Comparison of ENCODE assay signal across 1 cellular context in genomic region chr13:44397766-44398223, GRCh38.
TF ChIP-seq lines count a peak whose summit lies in the region.

No MANE protein-coding gene starts in this region.

TF ChIP-seq in K562, 482 proteins besides CTCF, POLR2A, EP300 and RAD21 (continued from another document and continues in another):
- TF ChIP-seq PRDM10 (IDR thresholded peaks at IDR 0.05; ENCODE audit: partially characterized antibody) (peak; percentile 31), ZBTB7A (IDR thresholded peaks at IDR 0.05; ENCODE audit: borderline replicate concordance, control insufficient read depth, low read depth, low read length) (0 out of 2 replicates have a peak, but pooled peaks have one; percentile 9), CHD1 (IDR thresholded peaks at IDR 0.05; ENCODE audit: low read length) (no peak), ZNF239 (CRISPR knock-in tag; IDR thresholded peaks at IDR 0.05) (no peak), POLR2AphosphoS2 (IDR thresholded peaks at IDR 0.05; ENCODE audit: low read length) (no peak), RBM34 (IDR thresholded peaks at IDR 0.05; ENCODE audit: borderline replicate concordance, insufficient read depth, low read length) (no peak), TEAD2 (tag; IDR thresholded peaks at IDR 0.05) (no peak), IFI16 (CRISPR knock-in tag; IDR thresholded peaks at IDR 0.05) (no peak), CEBPZ (IDR thresholded peaks at IDR 0.05; ENCODE audit: borderline replicate concordance, low read depth, low read length) (no peak), SUPT5H (IDR thresholded peaks at IDR 0.05) (no peak), HSF4 (CRISPR knock-in tag; IDR thresholded peaks at IDR 0.05; ENCODE audit: borderline replicate concordance) (no peak), KLF1 (tag; IDR thresholded peaks at IDR 0.05) (no peak), SMARCE1 (IDR thresholded peaks at IDR 0.05) (peak; percentile 85), ZNF511 (CRISPR knock-in tag; IDR thresholded peaks at IDR 0.05) (no peak), NFIX (CRISPR knock-in tag; IDR thresholded peaks at IDR 0.05; ENCODE audit: low read depth) (no peak), SFPQ (IDR thresholded peaks at IDR 0.05; ENCODE audit: low read depth, low read length) (no peak), HIVEP1 (CRISPR knock-in tag; IDR thresholded peaks at IDR 0.05) (no peak), SIRT6 (IDR thresholded peaks at IDR 0.05; ENCODE audit: low read depth, low read length) (no peak), JUN (IDR thresholded peaks at IDR 0.05; ENCODE audit: borderline replicate concordance, low read depth, low read length) (no peak), JUN (CRISPR knock-in tag; IDR thresholded peaks at IDR 0.05; ENCODE audit: borderline replicate concordance) (no peak), ZNF589 (CRISPR knock-in tag; IDR thresholded peaks at IDR 0.05; ENCODE audit: low read depth) (no peak), ZNF57 (CRISPR knock-in tag; IDR thresholded peaks at IDR 0.05) (no peak), FOXP1 (CRISPR knock-in tag; IDR thresholded peaks at IDR 0.05) (no peak), ZNF280B (CRISPR knock-in tag; IDR thresholded peaks at IDR 0.05) (no peak), NFYB (IDR thresholded peaks at IDR 0.05; ENCODE audit: extremely low read depth, insufficient read length) (no peak), GTF2F1 (IDR thresholded peaks at IDR 0.05; ENCODE audit: low read depth, low read length) (no peak), ZNF174 (CRISPR knock-in tag; IDR thresholded peaks at IDR 0.05) (no peak), SPI1 (IDR thresholded peaks at IDR 0.05; ENCODE audit: borderline replicate concordance, low read depth, low read length) (no peak), NUFIP1 (IDR thresholded peaks at IDR 0.05; ENCODE audit: partially characterized antibody) (no peak), ERF (CRISPR knock-in tag; IDR thresholded peaks at IDR 0.05) (no peak), PRPF4 (IDR thresholded peaks at IDR 0.05; ENCODE audit: insufficient read depth, low read depth, low read length, poor library complexity, severe bottlenecking) (no peak), PHTF2 (CRISPR knock-in tag; IDR thresholded peaks at IDR 0.05) (no peak), ZFX (CRISPR knock-in tag; IDR thresholded peaks at IDR 0.05) (no peak), TSC22D4 (tag; IDR thresholded peaks at IDR 0.05) (no peak), ZNF407 (IDR thresholded peaks at IDR 0.05; ENCODE audit: low read depth) (no peak), MEF2A (IDR thresholded peaks at IDR 0.05; ENCODE audit: control insufficient read depth, low read depth, low read length) (no peak)
- TF ChIP-seq, protein P1, sequence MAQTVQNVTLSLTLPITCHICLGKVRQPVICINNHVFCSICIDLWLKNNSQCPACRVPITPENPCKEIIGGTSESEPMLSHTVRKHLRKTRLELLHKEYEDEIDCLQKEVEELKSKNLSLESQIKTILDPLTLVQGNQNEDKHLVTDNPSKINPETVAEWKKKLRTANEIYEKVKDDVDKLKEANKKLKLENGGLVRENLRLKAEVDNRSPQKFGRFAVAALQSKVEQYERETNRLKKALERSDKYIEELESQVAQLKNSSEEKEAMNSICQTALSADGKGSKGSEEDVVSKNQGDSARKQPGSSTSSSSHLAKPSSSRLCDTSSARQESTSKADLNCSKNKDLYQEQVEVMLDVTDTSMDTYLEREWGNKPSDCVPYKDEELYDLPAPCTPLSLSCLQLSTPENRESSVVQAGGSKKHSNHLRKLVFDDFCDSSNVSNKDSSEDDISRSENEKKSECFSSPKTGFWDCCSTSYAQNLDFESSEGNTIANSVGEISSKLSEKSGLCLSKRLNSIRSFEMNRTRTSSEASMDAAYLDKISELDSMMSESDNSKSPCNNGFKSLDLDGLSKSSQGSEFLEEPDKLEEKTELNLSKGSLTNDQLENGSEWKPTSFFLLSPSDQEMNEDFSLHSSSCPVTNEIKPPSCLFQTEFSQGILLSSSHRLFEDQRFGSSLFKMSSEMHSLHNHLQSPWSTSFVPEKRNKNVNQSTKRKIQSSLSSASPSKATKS (CRISPR knock-in tag; IDR thresholded peaks at IDR 0.05) = no peak
- TF ChIP-seq, protein P2, sequence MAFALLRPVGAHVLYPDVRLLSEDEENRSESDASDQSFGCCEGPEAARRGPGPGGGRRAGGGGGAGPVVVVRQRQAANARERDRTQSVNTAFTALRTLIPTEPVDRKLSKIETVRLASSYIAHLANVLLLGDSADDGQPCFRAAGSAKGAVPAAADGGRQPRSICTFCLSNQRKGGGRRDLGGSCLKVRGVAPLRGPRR (CRISPR knock-in tag; IDR thresholded peaks at IDR 0.05) = no peak
